Comparison of ENCODE assay signal across 22 cellular contexts in genomic region chr6:29603456-29603855, GRCh38. TPM values are rescaled to one million over a fixed set of nuclear protein-coding genes. Genes with fewer than 3 reads are reported as not detected.
"Had no signal": no experiment of that assay in that cellular context is flagged by ENCODE, and none has a peak within 500 bp of the region (broad histone marks: within the 10 kb centered on the region; RNA-seq: fewer than 3 reads in every experiment).

No MANE protein-coding gene starts in this region.

- H3K9me3 Mint-ChIP-seq: dendritic cell treated with granulocyte-macrophage colony-stimulating factor and Interleukin-4, amounts not matched to agents 40 ng/mL and 50 ng/mL, for 4 days; naive thymus-derived CD4-positive, alpha-beta T cell; nephron progenitor cell; type B pancreatic cell had no signal

- H3K27ac Mint-ChIP-seq: dendritic cell treated with granulocyte-macrophage colony-stimulating factor and Interleukin-4, amounts not matched to agents 40 ng/mL and 50 ng/mL, for 4 days; progenitor cell of endocrine pancreas; type B pancreatic cell had no signal

- H3K27me3 Mint-ChIP-seq: dendritic cell treated with granulocyte-macrophage colony-stimulating factor and Interleukin-4, amounts not matched to agents 40 ng/mL and 50 ng/mL, for 4 days; naive thymus-derived CD4-positive, alpha-beta T cell; progenitor cell of endocrine pancreas; type B pancreatic cell had no signal

- ATAC-seq: heart left ventricle; naive thymus-derived CD4-positive, alpha-beta T cell; pancreas; right cardiac atrium; stimulated activated naive CD8-positive, alpha-beta T cell treated with anti-CD3 and anti-CD28 coated beads, Interleukin-15, Interleukin-2, amounts not matched to agents 100 U/mL and 50 U/mL, for 24 hours had no signal

- H3K4me1 ChIP-seq: heart left ventricle, pancreas, suprapubic skin, thyroid gland had no signal

- H3K4me3 ChIP-seq: heart left ventricle, pancreas, suprapubic skin, thyroid gland had no signal

- H3K9me3 ChIP-seq: heart left ventricle, pancreas, suprapubic skin, thyroid gland had no signal

- H3K27ac ChIP-seq: heart left ventricle, pancreas, suprapubic skin, thyroid gland had no signal

- H3K27me3 ChIP-seq: heart left ventricle, pancreas, suprapubic skin, thyroid gland had no signal

- DNase-seq: heart left ventricle; kidney glomerular epithelial cell; pancreas; right cardiac atrium; small intestine; stimulated activated CD4-positive, alpha-beta T cell treated with anti-CD3 and anti-CD28 coated beads, Interleukin-12 subunit alpha, Interleukin-12 subunit beta, amount 100 ng/mL, for 4 hours; stimulated activated naive CD8-positive, alpha-beta T cell treated with anti-CD3 and anti-CD28 coated beads, Interleukin-15, Interleukin-2, amounts not matched to agents 100 U/mL and 50 U/mL, for 24 hours; thyroid gland had no signal

- H3K4me3 Mint-ChIP-seq: dendritic cell treated with granulocyte-macrophage colony-stimulating factor and Interleukin-4, amounts not matched to agents 40 ng/mL and 50 ng/mL, for 4 days; naive thymus-derived CD4-positive, alpha-beta T cell; nephron progenitor cell; type B pancreatic cell had no signal

RNA-seq across cellular contexts. Expression of gene OR2H2, which starts 18.5 kb away (rescaled TPM):
- total RNA-seq: esophagus mucosa; fibroblast of lung; frontal cortex; glomerular endothelial cell; heart left ventricle; liver; lung microvascular endothelial cell; mesenteric fat pad; naive thymus-derived CD4-positive, alpha-beta T cell; pancreas; progenitor cell of endocrine pancreas; right cardiac atrium; suprapubic skin; thyroid gland had no signal
- polyA plus RNA-seq: fibroblast of lung; heart left ventricle; liver; naive thymus-derived CD4-positive, alpha-beta T cell; pancreas; right cardiac atrium; small intestine had no signal

RNA-seq across cellular contexts. Expression of gene UBD, which starts 43.9 kb away (rescaled TPM):
- total RNA-seq: fibroblast of lung, frontal cortex, mesenteric fat pad, mononuclear cell, right cardiac atrium, suprapubic skin had no signal
- polyA plus RNA-seq: naive thymus-derived CD4-positive, alpha-beta T cell had no signal

RNA-seq across cellular contexts. Expression of gene MOG, which starts 53.4 kb away (rescaled TPM):
- total RNA-seq: esophagus mucosa; fibroblast of lung; glomerular endothelial cell; liver; lung microvascular endothelial cell; mesenteric fat pad; mononuclear cell; naive thymus-derived CD4-positive, alpha-beta T cell; pancreas; progenitor cell of endocrine pancreas; suprapubic skin; thyroid gland had no signal
- polyA plus RNA-seq: fibroblast of lung; liver; naive thymus-derived CD4-positive, alpha-beta T cell; pancreas had no signal
